Comparison of ENCODE assay signal across 16 cellular contexts in genomic region chr17:71023631-71024030, GRCh38.
A peak's percentile ranks its signal among the peaks of the same experiment; 100 is the strongest.
DNase-seq lines count a peak whose midpoint lies in the region; ATAC-seq and TF ChIP-seq lines count a peak whose summit lies in the region.
"Had no signal": no experiment of that assay in that cellular context is flagged by ENCODE, and none has a peak within 500 bp of the region (broad histone marks: within the 10 kb centered on the region; RNA-seq: fewer than 3 reads in every experiment).

No MANE protein-coding gene starts in this region.

- H3K9me3 Mint-ChIP-seq in activated naive CD8-positive, alpha-beta T cell treated with anti-CD3 and anti-CD28 coated beads for 36 hours = no peaks in the 10 kb centered on the region
- H3K9me3 Mint-ChIP-seq in stimulated activated naive B cell treated with anti-CD40 and anti-IgM and Interleukin-4, amounts not matched to agents 10 μg/mL and 1 μg/mL and 100 μg/mL, for 72 hours = no peaks in the 10 kb centered on the region
- H3K9me3 Mint-ChIP-seq: stimulated activated naive CD8-positive, alpha-beta T cell treated with anti-CD3 and anti-CD28 coated beads, Interleukin-15, amount 100 ng/mL, for 72 hours had no signal

- H3K4me1 ChIP-seq in BE2C = peaks cover 8% of the 10 kb centered on the region
- H3K4me1 ChIP-seq in colonic mucosa = no peaks in the 10 kb centered on the region
- H3K4me1 ChIP-seq: HAP-1 had no signal

- no peak; the same call in none of the 2 replicates for TF ChIP-seq CTCF in BE2C (IDR thresholded peaks at IDR 0.05; ENCODE audit: low read depth, low read length)
- TF ChIP-seq CTCF in LNCaP clone FGC (IDR thresholded peaks at IDR 0.05; ENCODE audit: control insufficient read depth, extremely low read depth, insufficient read depth) = no peak
- no peak for TF ChIP-seq CTCF in colonic mucosa (IDR thresholded peaks at IDR 0.05)

- ATAC-seq in stimulated activated naive B cell treated with anti-CD40 and anti-IgM and Interleukin-4, amounts not matched to agents 10 μg/mL and 1 μg/mL and 100 μg/mL, for 72 hours (replicated peaks) = no peak
- ATAC-seq: stimulated activated naive CD8-positive, alpha-beta T cell treated with anti-CD3 and anti-CD28 coated beads, Interleukin-15, amount 100 ng/mL, for 72 hours had no signal

- H3K36me3 ChIP-seq in BE2C (no peaks in the 10 kb centered on the region), colonic mucosa (no peaks in the 10 kb centered on the region)
- H3K36me3 ChIP-seq: BLaER1 treated with 17β-estradiol and CSF1 and Interleukin-3, amounts not matched to agents 10 nM and 100 nM; HAP-1; neutrophil had no signal

- no peak overlapping the region for H3K9ac ChIP-seq in colonic mucosa (ENCODE audit: low read depth in 2 of 2, low read length in 2 of 2)
- H3K9ac ChIP-seq: BLaER1 treated with 17β-estradiol and CSF1 and Interleukin-3, amounts not matched to agents 10 nM and 100 nM had no signal

- H3K27ac ChIP-seq in colonic mucosa = no peak overlapping the region
- H3K27ac ChIP-seq: BLaER1 treated with 17β-estradiol and CSF1 and Interleukin-3, amounts not matched to agents 10 nM and 100 nM; neutrophil had no signal

- H3K9me3 ChIP-seq in BE2C = no peaks in the 10 kb centered on the region
- no peaks in the 10 kb centered on the region for H3K9me3 ChIP-seq in colonic mucosa
- H3K9me3 ChIP-seq: BLaER1 treated with 17β-estradiol and CSF1 and Interleukin-3, amounts not matched to agents 10 nM and 100 nM; HAP-1; neutrophil had no signal

- no peaks in the 10 kb centered on the region for H3K27me3 Mint-ChIP-seq in activated naive CD8-positive, alpha-beta T cell treated with anti-CD3 and anti-CD28 coated beads for 36 hours
- H3K27me3 Mint-ChIP-seq in stimulated activated naive B cell treated with anti-CD40 and anti-IgM and Interleukin-4, amounts not matched to agents 10 μg/mL and 1 μg/mL and 100 μg/mL, for 72 hours = no peaks in the 10 kb centered on the region
- H3K27me3 Mint-ChIP-seq: activated B cell treated with CpG ODN at 0.5 μM for 24 hours; stimulated activated naive CD8-positive, alpha-beta T cell treated with anti-CD3 and anti-CD28 coated beads, Interleukin-15, amount 100 ng/mL, for 72 hours had no signal

- no peak overlapping the region for H3K27ac Mint-ChIP-seq in activated naive CD8-positive, alpha-beta T cell treated with anti-CD3 and anti-CD28 coated beads for 36 hours
- H3K27ac Mint-ChIP-seq in stimulated activated naive B cell treated with anti-CD40 and anti-IgM and Interleukin-4, amounts not matched to agents 10 μg/mL and 1 μg/mL and 100 μg/mL, for 72 hours = no peak overlapping the region
- H3K27ac Mint-ChIP-seq: activated B cell treated with CpG ODN at 0.5 μM for 24 hours; stimulated activated naive CD8-positive, alpha-beta T cell treated with anti-CD3 and anti-CD28 coated beads, Interleukin-15, amount 100 ng/mL, for 72 hours had no signal

- H3K27me3 ChIP-seq in BE2C (no peaks in the 10 kb centered on the region), colonic mucosa (no peaks in the 10 kb centered on the region)
- H3K27me3 ChIP-seq: BLaER1 treated with 17β-estradiol and CSF1 and Interleukin-3, amounts not matched to agents 10 nM and 100 nM; neutrophil had no signal

- H3K4me3 ChIP-seq in BE2C (ENCODE audit: low read depth, low read length) (peak overlapping the region; percentile 48), LNCaP clone FGC (ENCODE audit: low read depth, low read length) (no peak overlapping the region), colonic mucosa (no peak overlapping the region)
- H3K4me3 ChIP-seq: BLaER1 treated with 17β-estradiol and CSF1 and Interleukin-3, amounts not matched to agents 10 nM and 100 nM; HAP-1 had no signal

- H3K36me3 Mint-ChIP-seq in activated naive CD8-positive, alpha-beta T cell treated with anti-CD3 and anti-CD28 coated beads for 36 hours = no peaks in the 10 kb centered on the region
- no peaks in the 10 kb centered on the region for H3K36me3 Mint-ChIP-seq in stimulated activated naive B cell treated with anti-CD40 and anti-IgM and Interleukin-4, amounts not matched to agents 10 μg/mL and 1 μg/mL and 100 μg/mL, for 72 hours

- peak; percentile 92 for DNase-seq in BE2C
- peak; percentile 7 for DNase-seq in LNCaP clone FGC (ENCODE audit: low read depth)
- DNase-seq in NCI-H748 (lab: John Stamatoyannopoulos, UW; ENCODE audit: unreplicated experiment) = peak; percentile 82
- peak; percentile 69 for DNase-seq in iPS-NIHi11 (ENCODE audit: low spot score)
- DNase-seq in activated naive CD8-positive, alpha-beta T cell treated with anti-CD3 and anti-CD28 coated beads for 36 hours = no peak
- DNase-seq in stimulated activated naive B cell treated with anti-CD40 and anti-IgM and Interleukin-4, amounts not matched to agents 10 μg/mL and 1 μg/mL and 100 μg/mL, for 72 hours = no peak
- DNase-seq in activated CD8-positive, alpha-beta memory T cell treated with anti-CD3 and anti-CD28 coated beads, Interleukin-2, amount 50 U/mL, for 48 hours = no peak
- DNase-seq in colonic mucosa = no peak
- DNase-seq: activated B cell treated with CpG ODN at 0.5 μM for 24 hours; central memory CD4-positive, alpha-beta T cell; kidney; Right ventricle myocardium superior; stimulated activated naive CD8-positive, alpha-beta T cell treated with anti-CD3 and anti-CD28 coated beads, Interleukin-15, amount 100 ng/mL, for 72 hours had no signal

- intact Hi-C loops in colonic mucosa (cut with DNase I) = no loop called here

- H3K4me3 Mint-ChIP-seq in activated naive CD8-positive, alpha-beta T cell treated with anti-CD3 and anti-CD28 coated beads for 36 hours = no peak overlapping the region
- H3K4me3 Mint-ChIP-seq in stimulated activated naive B cell treated with anti-CD40 and anti-IgM and Interleukin-4, amounts not matched to agents 10 μg/mL and 1 μg/mL and 100 μg/mL, for 72 hours = no peak overlapping the region
- H3K4me3 Mint-ChIP-seq: activated B cell treated with CpG ODN at 0.5 μM for 24 hours; stimulated activated naive CD8-positive, alpha-beta T cell treated with anti-CD3 and anti-CD28 coated beads, Interleukin-15, amount 100 ng/mL, for 72 hours had no signal

- H3K4me1 Mint-ChIP-seq in activated naive CD8-positive, alpha-beta T cell treated with anti-CD3 and anti-CD28 coated beads for 36 hours = no peaks in the 10 kb centered on the region
- H3K4me1 Mint-ChIP-seq in stimulated activated naive B cell treated with anti-CD40 and anti-IgM and Interleukin-4, amounts not matched to agents 10 μg/mL and 1 μg/mL and 100 μg/mL, for 72 hours = no peaks in the 10 kb centered on the region
- H3K4me1 Mint-ChIP-seq: activated B cell treated with CpG ODN at 0.5 μM for 24 hours; stimulated activated naive CD8-positive, alpha-beta T cell treated with anti-CD3 and anti-CD28 coated beads, Interleukin-15, amount 100 ng/mL, for 72 hours had no signal

Comparison
In these comparisons a context has a peak if more than half of its experiments do, and no peak if none do; other contexts are left out.
1. DNase-seq: peak in BE2C (single experiment), LNCaP clone FGC (single experiment), NCI-H748 (single experiment) and iPS-NIHi11 (single experiment); none in activated naive CD8-positive, alpha-beta T cell treated with anti-CD3 and anti-CD28 coated beads for 36 hours (single experiment), stimulated activated naive B cell treated with anti-CD40 and anti-IgM and Interleukin-4, amounts not matched to agents 10 μg/mL and 1 μg/mL and 100 μg/mL, for 72 hours (single experiment), activated CD8-positive, alpha-beta memory T cell treated with anti-CD3 and anti-CD28 coated beads, Interleukin-2, amount 50 U/mL, for 48 hours (single experiment) and colonic mucosa (single experiment).